8 cellular contexts compared by ENCODE assay signal in genomic region chr10:104291439-104291951, GRCh38. TPM values are rescaled to one million over a fixed set of nuclear protein-coding genes. Genes with fewer than 3 reads are reported as not detected.
A peak's percentile ranks its signal among the peaks of the same experiment; 100 is the strongest.
DNase-seq lines count a peak whose midpoint lies in the region; ATAC-seq and TF ChIP-seq lines count a peak whose summit lies in the region.

No MANE protein-coding gene starts in this region.

- H3K36me3 ChIP-seq in breast epithelium = no peaks in the 10 kb centered on the region

- TF ChIP-seq POLR2A in breast epithelium (IDR thresholded peaks at IDR 0.05) = no peak

- H3K27me3 ChIP-seq in breast epithelium = no peaks in the 10 kb centered on the region

- no peaks in the 10 kb centered on the region for H3K9me3 ChIP-seq in breast epithelium

- DNase-seq in AG08395 (ENCODE audit: low spot score) (peak; percentile 92), NCI-H2107 treated with DMSO at 0.1 percent for 48 hours (lab: John Stamatoyannopoulos, UW; ENCODE audit: unreplicated experiment) (peak; percentile 31), breast epithelium (ENCODE audit: low spot score in 2 of 2) (peak; percentile 82 to 92), islet precursor cell (peak; percentile 88)
- DNase-seq in stimulated activated CD4-positive, alpha-beta T cell treated with anti-CD3 and anti-CD28 coated beads, Interleukin-1b, Interleukin-23, amount 100 ng/mL, for 4 hours (ENCODE audit: low read depth in 2 of 2) = peak; percentile 84 to 89

- TF ChIP-seq CTCF in VCaP (conservative IDR thresholded peaks at IDR 0.05) (peak; percentile 99), breast epithelium (IDR thresholded peaks at IDR 0.05) (peak; percentile 98 to 100 (median 99))

- intact Hi-C loops in breast epithelium (cut with DNase I; ENCODE audit: low total_unique reads) = loop anchor here (5.0 kb wide), 1 partner anchor 56 kb away; no protein-coding TSS in a partner anchor

- peak; percentile 97 for ATAC-seq in GM18858 (IDR thresholded peaks at IDR 0.05; ENCODE audit: unreplicated experiment)
- peak; percentile 95 for ATAC-seq in HG03060 (IDR thresholded peaks at IDR 0.05; ENCODE audit: low read depth, unreplicated experiment)

- no peak overlapping the region for H3K4me3 ChIP-seq in breast epithelium

- H3K27ac ChIP-seq in VCaP (no peak overlapping the region), breast epithelium (no peak overlapping the region)

- no peaks in the 10 kb centered on the region for H3K4me1 ChIP-seq in breast epithelium

RNA-seq across cellular contexts. Expression of gene GSTO2, which starts 22.5 kb away (rescaled TPM):
- total RNA-seq in breast epithelium = 10 to 100 TPM in 2 of 3 donors, under 1 TPM in 1; 0.48 to 22.5 (median 14.1) TPM

RNA-seq across cellular contexts. Expression of gene GSTO1, which starts 36.8 kb away (rescaled TPM):
- 100 to 1,000 TPM in 1 of 3 donors, 10 to 100 TPM in 2; 81.6 to 123 (median 82.4) TPM for total RNA-seq in breast epithelium

RNA-seq across cellular contexts. Expression of gene ITPRIP, which starts 46.8 kb away (rescaled TPM):
- total RNA-seq in breast epithelium = 10 to 100 TPM; 12.0 to 35.4 (median 20.9) TPM

RNA-seq across cellular contexts. Expression of gene CFAP43, which starts 59.3 kb away (rescaled TPM):
- 1 to 10 TPM in 2 of 3 donors, under 1 TPM in 1; 0.32 to 8.5 (median 3.9) TPM for total RNA-seq in breast epithelium

Comparison
In these comparisons a context has a peak if more than half of its experiments do, and no peak if none do; other contexts are left out.
1. DNase-seq: peak in every context shown above with its lines; median percentile 92 in AG08395; 88 in islet precursor cell; 87 in breast epithelium; 86 in stimulated activated CD4-positive, alpha-beta T cell treated with anti-CD3 and anti-CD28 coated beads, Interleukin-1b, Interleukin-23, amount 100 ng/mL, for 4 hours; 31 in NCI-H2107 treated with DMSO at 0.1 percent for 48 hours.